In genomic region chr4:87422104-87423052, GRCh38 we compare ENCODE assay signal across 8 cellular contexts. TPM values are rescaled to one million over a fixed set of nuclear protein-coding genes. Genes with fewer than 3 reads are reported as not detected.
DNase-seq lines count a peak whose midpoint lies in the region; ATAC-seq and TF ChIP-seq lines count a peak whose summit lies in the region.

Gene NUDT9 (plus strand): TSS chr4:87422573. CDS start chr4:87422906, 333 bp downstream.

- peak within 1 kb of the TSS; percentile 93 for H3K27ac ChIP-seq in C4-2B

- TF ChIP-seq CTCF in C4-2B (conservative IDR thresholded peaks at IDR 0.05), result no peak

- DNase-seq in NCI-H748 (lab: John Stamatoyannopoulos, UW; ENCODE audit: unreplicated experiment) (peak; percentile 89), dedifferentiated amniotic fluid mesenchymal stem cell (ENCODE audit: extremely low spot score) (peak; percentile 94), left lobe of liver (ENCODE audit: low spot score) (peak; percentile 98)
- peak; percentile 82 for DNase-seq in activated CD4-positive, alpha-beta T cell treated with anti-CD3 and anti-CD28 coated beads, Interleukin-2, amount 50 U/mL, for 1 hour
- DNase-seq in stimulated activated CD4-positive, alpha-beta T cell treated with anti-CD3 and anti-CD28 coated beads, Interleukin-2, amount 100 ng/mL, for 4 hours (ENCODE audit: low read depth), result peak; percentile 72

- peak; percentile 84 for ATAC-seq in GM19351 (IDR thresholded peaks at IDR 0.05; ENCODE audit: unreplicated experiment)
- peak; percentile 88 for ATAC-seq in HG03521 (IDR thresholded peaks at IDR 0.05; ENCODE audit: unreplicated experiment)
- peak; percentile 81 for ATAC-seq in left lobe of liver

RNA-seq across cellular contexts. Expression of gene NUDT9, which starts in this region (rescaled TPM):
- total RNA-seq in left lobe of liver, result 21.4 TPM

Comparison
In these comparisons a context has a peak if more than half of its experiments do, and no peak if none do; other contexts are left out.
1. Peak in every context shown above with its lines: DNase-seq, ATAC-seq and H3K27ac ChIP-seq.